22 cellular contexts compared by ENCODE assay signal in the genomic region with DNA sequence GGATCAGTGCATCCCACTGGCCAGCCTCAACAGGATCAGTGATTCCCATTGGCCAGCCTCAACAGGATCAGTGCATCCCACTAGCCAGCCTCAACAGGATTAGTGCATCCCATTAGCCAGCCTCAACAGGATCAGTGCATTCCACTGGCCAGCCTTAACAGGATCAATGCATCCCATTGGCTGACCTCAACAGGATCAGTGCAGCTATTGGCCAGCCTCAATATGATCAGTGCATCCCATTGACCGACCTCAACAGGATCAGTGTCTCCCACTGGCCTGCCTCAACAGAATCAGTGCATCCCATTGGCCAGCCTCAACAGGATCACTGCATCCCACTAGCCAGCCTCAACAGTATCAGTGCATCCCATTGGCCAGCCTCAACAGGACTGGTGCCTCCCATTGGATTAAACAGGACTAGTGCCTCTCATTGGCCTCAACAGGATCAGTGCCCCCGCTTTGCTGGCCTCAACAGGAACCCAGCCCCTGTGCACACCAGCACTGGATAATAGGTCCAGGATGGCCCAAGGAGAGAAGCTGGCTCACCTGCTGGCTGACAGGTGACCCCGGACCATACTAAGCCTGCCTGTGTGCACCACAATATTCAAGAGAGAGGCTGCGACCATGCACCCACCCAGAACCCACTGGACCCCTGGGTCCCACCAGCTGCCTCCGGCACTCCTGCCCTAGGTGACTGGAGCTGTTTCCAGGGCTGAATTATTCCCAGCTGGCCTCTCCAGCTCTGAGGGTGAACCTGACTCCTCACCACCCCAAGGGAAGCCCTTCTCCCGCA. TPM values are rescaled to one million over a fixed set of nuclear protein-coding genes. Genes with fewer than 3 reads are reported as not detected.
DNase-seq lines count a peak whose midpoint lies in the region; ATAC-seq and TF ChIP-seq lines count a peak whose summit lies in the region.
"Had no signal": no experiment of that assay in that cellular context is flagged by ENCODE, and none has a peak within 500 bp of the region (broad histone marks: within the 10 kb centered on the region; RNA-seq: fewer than 3 reads in every experiment).

No MANE protein-coding gene starts in this region.

- no peak for DNase-seq in HCT116 (ENCODE audit: low read depth, low spot score)
- no peak for DNase-seq in ascending aorta (ENCODE audit: low spot score in 2 of 2)
- no peak for DNase-seq in mesenchymal stem cell
- DNase-seq in DMS153 treated with DMSO at 0.1 percent for 48 hours (lab: John Stamatoyannopoulos, UW; ENCODE audit: unreplicated experiment), result no peak
- no peak for DNase-seq in activated CD8-positive, alpha-beta memory T cell treated with anti-CD3 and anti-CD28 coated beads, Interleukin-2, amount 50 U/mL, for 48 hours
- DNase-seq in GM13977 (ENCODE audit: low spot score), result no peak
- DNase-seq: activated CD4-positive, alpha-beta T cell treated with anti-CD3 and anti-CD28 coated beads, Interleukin-2, amount 10 ng/mL, durations not matched to agents 7 days and 5 days; activated naive CD8-positive, alpha-beta T cell treated with anti-CD3 and anti-CD28 coated beads, Interleukin-2, amount 10 ng/mL, durations not matched to agents 7 days and 5 days; CD4-positive, CD25-positive, alpha-beta regulatory T cell; colonic mucosa; HFFc6; naive thymus-derived CD4-positive, alpha-beta T cell; NCI-H1105 treated with DMSO at 0.1 percent for 48 hours; NCI-H2081; NCI-H345; sigmoid colon; T-helper 17 cell had no signal

- no peak overlapping the region for H2AFZ ChIP-seq in HCT116 (ENCODE audit: low read depth, low read length, poor library complexity, severe bottlenecking)
- no peak overlapping the region for H2AFZ ChIP-seq in mesenchymal stem cell (ENCODE audit: low read depth, low read length)

- H3K4me2 ChIP-seq in HCT116 (ENCODE audit: low read length) (no peak overlapping the region), mesenchymal stem cell (ENCODE audit: low read length, poor library complexity, severe bottlenecking) (no peak overlapping the region), skeletal muscle satellite cell (ENCODE audit: low read length) (peak overlapping the region; percentile 75)

- no peaks in the 10 kb centered on the region for H3K9me2 ChIP-seq in HCT116 (ENCODE audit: insufficient read depth)

- no peak overlapping the region for H2BK15ac ChIP-seq in mesenchymal stem cell (ENCODE audit: low read depth, poor library complexity, severe bottlenecking)

- CTCF ChIA-PET in HCT116 (lab: Charles Lee), result no interaction called here

- H3K23ac ChIP-seq in mesenchymal stem cell (ENCODE audit: low read length in 2 of 2), result no peak overlapping the region

- intact Hi-C loops in HCT116 (cut with micrococcal nuclease) (no loop called here), ascending aorta (cut with DNase I) (no loop called here)

- BruUV-seq in HCT116 (replicated peaks; lab: Mats Ljungman, UMichigan), result no TSS peak

- H3K36me3 ChIP-seq in HCT116 (ENCODE audit: control insufficient read depth in 1 of 2, insufficient read depth in 2 of 2, low read length in 2 of 2) (no peaks in the 10 kb centered on the region), ascending aorta (no peaks in the 10 kb centered on the region), mesenchymal stem cell (ENCODE audit: control insufficient read depth in 1 of 2, insufficient read depth in 2 of 2, low read depth in 1 of 2, low read length in 2 of 2) (no peaks in the 10 kb centered on the region), skeletal muscle satellite cell (ENCODE audit: insufficient read depth, low read length) (no peaks in the 10 kb centered on the region)
- H3K36me3 ChIP-seq: colonic mucosa, sigmoid colon, suprapubic skin had no signal

- no peaks in the 10 kb centered on the region for H3K4me1 ChIP-seq in HCT116 (ENCODE audit: control insufficient read depth in 1 of 2, insufficient read depth in 2 of 2, low read length in 2 of 2)
- peaks cover 7 to 15% of the 10 kb centered on the region in 2 donors for H3K4me1 ChIP-seq in ascending aorta
- H3K4me1 ChIP-seq in mesenchymal stem cell (ENCODE audit: control insufficient read depth, insufficient read depth, low read depth, low read length), result peaks cover 50% of the 10 kb centered on the region
- H3K4me1 ChIP-seq in skeletal muscle satellite cell (ENCODE audit: control insufficient read depth, insufficient read depth, low read length), result peaks cover 46% of the 10 kb centered on the region

- RAD21 ChIA-PET in HCT116 (lab: Charles Lee; ENCODE audit: low non-redundant PET in 1 of 2, low total read pairs in 2 of 2, uncharacterized antibody in 2 of 2, unreplicated experiment in 2 of 2), result no interaction called here

- no peak for TF ChIP-seq CTCF in HCT116 (IDR thresholded peaks at IDR 0.05 in 2 of 3, conservative IDR thresholded peaks at IDR 0.05 in 1 of 3; ENCODE audit: borderline replicate concordance in 1 of 3, insufficient read depth in 1 of 3, low read depth in 2 of 3, low read length in 2 of 3)
- TF ChIP-seq CTCF in ascending aorta (IDR thresholded peaks at IDR 0.05), result no peak
- TF ChIP-seq CTCF in GM13977 (IDR thresholded peaks at IDR 0.05; ENCODE audit: extremely low read depth, insufficient read depth, missing control alignments), result no peak

- no peak overlapping the region for H3K14ac ChIP-seq in mesenchymal stem cell (ENCODE audit: low read length in 2 of 2)

- H2BK5ac ChIP-seq in mesenchymal stem cell (ENCODE audit: low read depth, low read length, poor library complexity, severe bottlenecking), result no peak overlapping the region

- H3K9ac ChIP-seq in HCT116 (ENCODE audit: low read length), result no peak overlapping the region
- H3K9ac ChIP-seq in mesenchymal stem cell (ENCODE audit: low read length), result no peak overlapping the region
- peak overlapping the region; percentile 56 for H3K9ac ChIP-seq in skeletal muscle satellite cell (ENCODE audit: low read depth, low read length)

- in situ Hi-C loops in GM13977 (cut with MboI; ENCODE audit: low pct_unique_long_range_greater_than_20kb, low sequenced_read_pairs, unreplicated experiment), result no loop called here

- TF ChIP-seq RAD21 in HCT116 (IDR thresholded peaks at IDR 0.05; ENCODE audit: low read depth), result no peak

- peak overlapping the region; percentile 61 for H4K91ac ChIP-seq in mesenchymal stem cell (ENCODE audit: low read length)

- no peak overlapping the region for H3K4me3 ChIP-seq in HCT116 (replicated peaks in 1 of 2; ENCODE audit: low read depth in 1 of 2, low read length in 2 of 2)
- H3K4me3 ChIP-seq in ascending aorta, result no peak overlapping the region
- peak overlapping the region in 1 of 2 experiments; percentile 0 for H3K4me3 ChIP-seq in mesenchymal stem cell (ENCODE audit: insufficient read depth in 1 of 2, low read depth in 1 of 2, low read length in 2 of 2)
- H3K4me3 ChIP-seq in skeletal muscle satellite cell (ENCODE audit: low read length), result no peak overlapping the region
- H3K4me3 ChIP-seq: body of pancreas, colonic mucosa, suprapubic skin had no signal

- peak overlapping the region in 1 of 2 experiments; percentile 84 for H3K18ac ChIP-seq in mesenchymal stem cell (ENCODE audit: low read depth in 1 of 2, low read length in 2 of 2)

- H3K27ac ChIP-seq in HCT116 (ENCODE audit: low read depth, low read length) (no peak overlapping the region), ascending aorta (peak overlapping the region; percentile 25 to 50), mesenchymal stem cell (ENCODE audit: low read length, poor library complexity, severe bottlenecking) (peak overlapping the region; percentile 9)
- H3K27ac ChIP-seq: body of pancreas, colonic mucosa, suprapubic skin, VCaP had no signal

- peak overlapping the region in 1 of 2 experiments; percentile 20 for H3K4ac ChIP-seq in mesenchymal stem cell (ENCODE audit: low read depth in 1 of 2, low read length in 2 of 2)

- H3K9me3 ChIP-seq in HCT116 (ENCODE audit: control insufficient read depth in 1 of 2, insufficient read depth in 1 of 2, low read depth in 1 of 2, low read length in 2 of 2), result no peaks in the 10 kb centered on the region
- H3K9me3 ChIP-seq in ascending aorta, result no peaks in the 10 kb centered on the region
- peaks cover 4% of the 10 kb centered on the region for H3K9me3 ChIP-seq in mesenchymal stem cell (ENCODE audit: control insufficient read depth, low read length)
- no peaks in the 10 kb centered on the region for H3K9me3 ChIP-seq in skeletal muscle satellite cell (replicated peaks; ENCODE audit: low read length)
- H3K9me3 ChIP-seq: body of pancreas, colonic mucosa, sigmoid colon, suprapubic skin had no signal

- H2BK120ac ChIP-seq in mesenchymal stem cell (ENCODE audit: low read depth, low read length), result peak overlapping the region; percentile 56

- H3K27me3 ChIP-seq in HCT116 (ENCODE audit: insufficient read depth, low read length) (no peaks in the 10 kb centered on the region), ascending aorta (no peaks in the 10 kb centered on the region), mesenchymal stem cell (ENCODE audit: control insufficient read depth in 1 of 2, insufficient read depth in 1 of 2, low read length in 2 of 2) (peaks cover 0 to 50% of the 10 kb centered on the region in 2 experiments), skeletal muscle satellite cell (ENCODE audit: control insufficient read depth, insufficient read depth, low read length) (peaks cover 4% of the 10 kb centered on the region)
- H3K27me3 ChIP-seq: body of pancreas, colonic mucosa had no signal

- no peak for TF ChIP-seq POLR2A in HCT116 (IDR thresholded peaks at IDR 0.05; ENCODE audit: borderline replicate concordance, extremely low read depth, insufficient read depth, insufficient read length)

- no peaks in the 10 kb centered on the region for H4K20me1 ChIP-seq in HCT116 (ENCODE audit: insufficient read depth)

- WGBS in mesenchymal stem cell, result 90% methylated on average over 6 of the region's 6 CpGs

- no peaks in the 10 kb centered on the region for H3K79me2 ChIP-seq in HCT116 (ENCODE audit: insufficient read depth, low read length)

- ATAC-seq in HCT116 (peak; percentile 14; the same call in 1 of the 2 replicates), HG03175 (IDR thresholded peaks at IDR 0.05; ENCODE audit: unreplicated experiment) (no peak)
- ATAC-seq: naive thymus-derived CD4-positive, alpha-beta T cell; T-helper 17 cell had no signal

- H4K8ac ChIP-seq in mesenchymal stem cell (ENCODE audit: low read length), result peak overlapping the region; percentile 58

- no peaks in the 10 kb centered on the region for H3K79me1 ChIP-seq in mesenchymal stem cell (replicated peaks; ENCODE audit: low read length, poor library complexity, severe bottlenecking)

- POLR2A ChIA-PET in HCT116 (lab: Charles Lee), result no interaction called here

- no peak overlapping the region for H2AK5ac ChIP-seq in mesenchymal stem cell (ENCODE audit: low read length, severe bottlenecking)

- peak overlapping the region in 1 of 2 experiments; percentile 37 for H2BK12ac ChIP-seq in mesenchymal stem cell (ENCODE audit: low read length in 2 of 2)

TF ChIP-seq in HCT116, 20 proteins besides CTCF, POLR2A, EP300 and RAD21 (continues in another document):
- no peak for TF ChIP-seq CBX3 (IDR thresholded peaks at IDR 0.05; ENCODE audit: low read depth)
- no peak for TF ChIP-seq EZH2 (IDR thresholded peaks at IDR 0.05)
- no peak for TF ChIP-seq EGR1 (IDR thresholded peaks at IDR 0.05; ENCODE audit: low read depth)

RNA-seq across cellular contexts. Expression of a gene that starts 59.9 kb away (rescaled TPM):
- total RNA-seq in HCT116 (2021; ENCODE audit: unreplicated experiment), result 44.7 TPM
- polyA plus RNA-seq in HCT116 (2012), result 48.1 and 74.9 TPM in 2 replicates
- total RNA-seq in ascending aorta, result 349 TPM
- polyA plus RNA-seq in mesenchymal stem cell (2013, experiment 1 of 2), result 23.5 TPM
- polyA plus RNA-seq in mesenchymal stem cell (2013, experiment 2 of 2), result 22.9 TPM
- total RNA-seq in skeletal muscle satellite cell (2012; rRNA removed), result 4.1 and 16.2 TPM in 2 replicates
- polyA plus RNA-seq: CD4-positive, CD25-positive, alpha-beta regulatory T cell; naive thymus-derived CD4-positive, alpha-beta T cell had no signal
